1 cellular context compared by ENCODE assay signal in the genomic region with DNA sequence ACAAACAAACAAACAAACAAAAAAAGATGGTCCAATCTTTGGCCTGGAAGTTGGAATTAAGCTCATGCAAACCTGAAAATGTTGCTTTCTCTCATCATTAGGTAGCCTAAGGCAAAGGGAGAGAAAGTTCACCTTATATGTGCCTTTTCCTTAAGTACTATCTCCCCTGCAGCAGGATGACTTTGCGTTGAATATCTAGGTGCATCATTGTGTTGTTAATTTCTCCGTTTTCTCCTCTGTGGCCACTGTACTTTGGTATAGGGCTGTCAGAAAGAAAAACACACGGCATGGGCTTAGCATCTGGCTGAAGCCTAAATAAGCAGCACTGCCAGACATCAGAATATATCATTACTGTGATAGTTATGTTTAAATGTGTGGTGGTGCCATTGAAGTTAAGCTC.
TF ChIP-seq lines count a peak whose summit lies in the region.

No MANE protein-coding gene starts in this region.

TF ChIP-seq in GM23338, 12 proteins besides CTCF, POLR2A, EP300 and RAD21 (continued from another document):
- no peak for TF ChIP-seq EZH2 (IDR thresholded peaks at IDR 0.05; ENCODE audit: low read depth, unreplicated experiment)
- TF ChIP-seq EZH2phosphoT487 (IDR thresholded peaks at IDR 0.05; ENCODE audit: unreplicated experiment) = no peak
- TF ChIP-seq STAT1 (IDR thresholded peaks at IDR 0.05; ENCODE audit: unreplicated experiment) = no peak
- TF ChIP-seq, protein P1, sequence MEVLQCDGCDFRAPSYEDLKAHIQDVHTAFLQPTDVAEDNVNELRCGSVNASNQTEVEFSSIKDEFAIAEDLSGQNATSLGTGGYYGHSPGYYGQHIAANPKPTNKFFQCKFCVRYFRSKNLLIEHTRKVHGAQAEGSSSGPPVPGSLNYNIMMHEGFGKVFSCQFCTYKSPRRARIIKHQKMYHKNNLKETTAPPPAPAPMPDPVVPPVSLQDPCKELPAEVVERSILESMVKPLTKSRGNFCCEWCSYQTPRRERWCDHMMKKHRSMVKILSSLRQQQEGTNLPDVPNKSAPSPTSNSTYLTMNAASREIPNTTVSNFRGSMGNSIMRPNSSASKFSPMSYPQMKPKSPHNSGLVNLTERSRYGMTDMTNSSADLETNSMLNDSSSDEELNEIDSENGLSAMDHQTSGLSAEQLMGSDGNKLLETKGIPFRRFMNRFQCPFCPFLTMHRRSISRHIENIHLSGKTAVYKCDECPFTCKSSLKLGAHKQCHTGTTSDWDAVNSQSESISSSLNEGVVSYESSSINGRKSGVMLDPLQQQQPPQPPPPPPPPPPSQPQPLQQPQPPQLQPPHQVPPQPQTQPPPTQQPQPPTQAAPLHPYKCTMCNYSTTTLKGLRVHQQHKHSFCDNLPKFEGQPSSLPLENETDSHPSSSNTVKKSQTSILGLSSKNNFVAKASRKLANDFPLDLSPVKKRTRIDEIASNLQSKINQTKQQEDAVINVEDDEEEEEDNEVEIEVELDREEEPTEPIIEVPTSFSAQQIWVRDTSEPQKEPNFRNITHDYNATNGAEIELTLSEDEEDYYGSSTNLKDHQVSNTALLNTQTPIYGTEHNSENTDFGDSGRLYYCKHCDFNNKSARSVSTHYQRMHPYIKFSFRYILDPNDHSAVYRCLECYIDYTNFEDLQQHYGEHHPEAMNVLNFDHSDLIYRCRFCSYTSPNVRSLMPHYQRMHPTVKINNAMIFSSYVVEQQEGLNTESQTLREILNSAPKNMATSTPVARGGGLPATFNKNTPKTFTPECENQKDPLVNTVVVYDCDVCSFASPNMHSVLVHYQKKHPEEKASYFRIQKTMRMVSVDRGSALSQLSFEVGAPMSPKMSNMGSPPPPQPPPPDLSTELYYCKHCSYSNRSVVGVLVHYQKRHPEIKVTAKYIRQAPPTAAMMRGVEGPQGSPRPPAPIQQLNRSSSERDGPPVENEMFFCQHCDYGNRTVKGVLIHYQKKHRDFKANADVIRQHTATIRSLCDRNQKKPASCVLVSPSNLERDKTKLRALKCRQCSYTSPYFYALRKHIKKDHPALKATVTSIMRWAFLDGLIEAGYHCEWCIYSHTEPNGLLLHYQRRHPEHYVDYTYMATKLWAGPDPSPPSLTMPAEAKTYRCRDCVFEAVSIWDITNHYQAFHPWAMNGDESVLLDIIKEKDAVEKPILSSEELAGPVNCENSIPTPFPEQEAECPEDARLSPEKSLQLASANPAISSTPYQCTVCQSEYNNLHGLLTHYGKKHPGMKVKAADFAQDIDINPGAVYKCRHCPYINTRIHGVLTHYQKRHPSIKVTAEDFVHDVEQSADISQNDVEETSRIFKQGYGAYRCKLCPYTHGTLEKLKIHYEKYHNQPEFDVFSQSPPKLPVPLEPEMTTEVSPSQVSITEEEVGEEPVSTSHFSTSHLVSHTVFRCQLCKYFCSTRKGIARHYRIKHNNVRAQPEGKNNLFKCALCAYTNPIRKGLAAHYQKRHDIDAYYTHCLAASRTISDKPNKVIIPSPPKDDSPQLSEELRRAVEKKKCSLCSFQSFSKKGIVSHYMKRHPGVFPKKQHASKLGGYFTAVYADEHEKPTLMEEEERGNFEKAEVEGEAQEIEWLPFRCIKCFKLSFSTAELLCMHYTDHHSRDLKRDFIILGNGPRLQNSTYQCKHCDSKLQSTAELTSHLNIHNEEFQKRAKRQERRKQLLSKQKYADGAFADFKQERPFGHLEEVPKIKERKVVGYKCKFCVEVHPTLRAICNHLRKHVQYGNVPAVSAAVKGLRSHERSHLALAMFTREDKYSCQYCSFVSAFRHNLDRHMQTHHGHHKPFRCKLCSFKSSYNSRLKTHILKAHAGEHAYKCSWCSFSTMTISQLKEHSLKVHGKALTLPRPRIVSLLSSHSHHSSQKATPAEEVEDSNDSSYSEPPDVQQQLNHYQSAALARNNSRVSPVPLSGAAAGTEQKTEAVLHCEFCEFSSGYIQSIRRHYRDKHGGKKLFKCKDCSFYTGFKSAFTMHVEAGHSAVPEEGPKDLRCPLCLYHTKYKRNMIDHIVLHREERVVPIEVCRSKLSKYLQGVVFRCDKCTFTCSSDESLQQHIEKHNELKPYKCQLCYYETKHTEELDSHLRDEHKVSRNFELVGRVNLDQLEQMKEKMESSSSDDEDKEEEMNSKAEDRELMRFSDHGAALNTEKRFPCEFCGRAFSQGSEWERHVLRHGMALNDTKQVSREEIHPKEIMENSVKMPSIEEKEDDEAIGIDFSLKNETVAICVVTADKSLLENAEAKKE (CRISPR knock-in tag; IDR thresholded peaks at IDR 0.05) = no peak
- no peak for TF ChIP-seq CREB1 (CRISPR knock-in tag; IDR thresholded peaks at IDR 0.05; ENCODE audit: low read depth)
- TF ChIP-seq, protein P2, sequence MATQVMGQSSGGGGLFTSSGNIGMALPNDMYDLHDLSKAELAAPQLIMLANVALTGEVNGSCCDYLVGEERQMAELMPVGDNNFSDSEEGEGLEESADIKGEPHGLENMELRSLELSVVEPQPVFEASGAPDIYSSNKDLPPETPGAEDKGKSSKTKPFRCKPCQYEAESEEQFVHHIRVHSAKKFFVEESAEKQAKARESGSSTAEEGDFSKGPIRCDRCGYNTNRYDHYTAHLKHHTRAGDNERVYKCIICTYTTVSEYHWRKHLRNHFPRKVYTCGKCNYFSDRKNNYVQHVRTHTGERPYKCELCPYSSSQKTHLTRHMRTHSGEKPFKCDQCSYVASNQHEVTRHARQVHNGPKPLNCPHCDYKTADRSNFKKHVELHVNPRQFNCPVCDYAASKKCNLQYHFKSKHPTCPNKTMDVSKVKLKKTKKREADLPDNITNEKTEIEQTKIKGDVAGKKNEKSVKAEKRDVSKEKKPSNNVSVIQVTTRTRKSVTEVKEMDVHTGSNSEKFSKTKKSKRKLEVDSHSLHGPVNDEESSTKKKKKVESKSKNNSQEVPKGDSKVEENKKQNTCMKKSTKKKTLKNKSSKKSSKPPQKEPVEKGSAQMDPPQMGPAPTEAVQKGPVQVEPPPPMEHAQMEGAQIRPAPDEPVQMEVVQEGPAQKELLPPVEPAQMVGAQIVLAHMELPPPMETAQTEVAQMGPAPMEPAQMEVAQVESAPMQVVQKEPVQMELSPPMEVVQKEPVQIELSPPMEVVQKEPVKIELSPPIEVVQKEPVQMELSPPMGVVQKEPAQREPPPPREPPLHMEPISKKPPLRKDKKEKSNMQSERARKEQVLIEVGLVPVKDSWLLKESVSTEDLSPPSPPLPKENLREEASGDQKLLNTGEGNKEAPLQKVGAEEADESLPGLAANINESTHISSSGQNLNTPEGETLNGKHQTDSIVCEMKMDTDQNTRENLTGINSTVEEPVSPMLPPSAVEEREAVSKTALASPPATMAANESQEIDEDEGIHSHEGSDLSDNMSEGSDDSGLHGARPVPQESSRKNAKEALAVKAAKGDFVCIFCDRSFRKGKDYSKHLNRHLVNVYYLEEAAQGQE (IDR thresholded peaks at IDR 0.05; ENCODE audit: unreplicated experiment) = no peak
- TF ChIP-seq, protein P3, sequence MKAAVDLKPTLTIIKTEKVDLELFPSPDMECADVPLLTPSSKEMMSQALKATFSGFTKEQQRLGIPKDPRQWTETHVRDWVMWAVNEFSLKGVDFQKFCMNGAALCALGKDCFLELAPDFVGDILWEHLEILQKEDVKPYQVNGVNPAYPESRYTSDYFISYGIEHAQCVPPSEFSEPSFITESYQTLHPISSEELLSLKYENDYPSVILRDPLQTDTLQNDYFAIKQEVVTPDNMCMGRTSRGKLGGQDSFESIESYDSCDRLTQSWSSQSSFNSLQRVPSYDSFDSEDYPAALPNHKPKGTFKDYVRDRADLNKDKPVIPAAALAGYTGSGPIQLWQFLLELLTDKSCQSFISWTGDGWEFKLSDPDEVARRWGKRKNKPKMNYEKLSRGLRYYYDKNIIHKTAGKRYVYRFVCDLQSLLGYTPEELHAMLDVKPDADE (IDR thresholded peaks at IDR 0.05) = no peak
- no peak for TF ChIP-seq JUNB (IDR thresholded peaks at IDR 0.05; ENCODE audit: unreplicated experiment)
- no peak for TF ChIP-seq POLR2AphosphoS5 (IDR thresholded peaks at IDR 0.05; ENCODE audit: low read depth)
- no peak for TF ChIP-seq ZNF114 (CRISPR knock-in tag; IDR thresholded peaks at IDR 0.05)
- TF ChIP-seq NANOG (IDR thresholded peaks at IDR 0.05; ENCODE audit: borderline replicate concordance) = no peak
